Comparison of ENCODE assay signal across 17 cellular contexts in genomic region chrX:136812286-136812685, GRCh38. TPM values are rescaled to one million over a fixed set of nuclear protein-coding genes. Genes with fewer than 3 reads are reported as not detected.
DNase-seq lines count a peak whose midpoint lies in the region; ATAC-seq and TF ChIP-seq lines count a peak whose summit lies in the region.
"Had no signal": no experiment of that assay in that cellular context is flagged by ENCODE, and none has a peak within 500 bp of the region (broad histone marks: within the 10 kb centered on the region; RNA-seq: fewer than 3 reads in every experiment).

No MANE protein-coding gene starts in this region.

- H3K9ac ChIP-seq in GM23248 (no peak overlapping the region), H9 (ENCODE audit: extremely low read depth, insufficient read length, low read length) (no peak overlapping the region)
- H3K9ac ChIP-seq: BLaER1 treated with 17β-estradiol and CSF1 and Interleukin-3, amounts not matched to agents 10 nM and 100 nM had no signal

- H3F3A ChIP-seq in GM23248 (ENCODE audit: insufficient read depth), result peaks cover 7% of the 10 kb centered on the region; the same call in 1 of the 2 replicates

- no peaks in the 10 kb centered on the region for H3K36me3 Mint-ChIP-seq in H9 (ENCODE audit: insufficient read depth in 1 of 3, low read depth in 3 of 3)

- no peaks in the 10 kb centered on the region for H3K79me2 ChIP-seq in GM23248 (ENCODE audit: insufficient read depth)
- H3K79me2 ChIP-seq in H9 (ENCODE audit: insufficient read depth, low read length), result no peaks in the 10 kb centered on the region

- no peak overlapping the region for H2BK12ac ChIP-seq in H9 (ENCODE audit: insufficient read length, low read depth, low read length)

- H2BK20ac ChIP-seq in H9 (ENCODE audit: low read depth, low read length, poor library complexity, severe bottlenecking), result no peak overlapping the region

- no peaks in the 10 kb centered on the region for H3K36me3 ChIP-seq in GM23248 (ENCODE audit: low read depth)
- H3K36me3 ChIP-seq: BLaER1 treated with 17β-estradiol and CSF1 and Interleukin-3, amounts not matched to agents 10 nM and 100 nM; HAP-1 had no signal

- peaks cover 40 to 48% of the 10 kb centered on the region in 2 experiments for H3K9me3 Mint-ChIP-seq in H9

- H2AK5ac ChIP-seq in H9 (ENCODE audit: insufficient read length, low read length), result no peak overlapping the region

- H3K4me3 ChIP-seq in GM23248 (no peak overlapping the region), fibroblast of the aortic adventitia (ENCODE audit: low read depth, low read length) (no peak overlapping the region)
- H3K4me3 ChIP-seq: BLaER1 treated with 17β-estradiol and CSF1 and Interleukin-3, amounts not matched to agents 10 nM and 100 nM; HAP-1 had no signal

- no peak overlapping the region for H4K91ac ChIP-seq in H9 (ENCODE audit: insufficient read length, low read depth, low read length)

- H2BK5ac ChIP-seq in H9 (ENCODE audit: insufficient read length, low read length), result no peak overlapping the region

- H3K4ac ChIP-seq in H9 (ENCODE audit: low read depth, low read length), result no peak overlapping the region

- in situ Hi-C loops in GM23248 (cut with MboI), result no loop called here

- no peak overlapping the region for H3K4me3 Mint-ChIP-seq in H9

- no peak overlapping the region for H3K56ac ChIP-seq in H9 (ENCODE audit: insufficient read length, low read depth, low read length)

- no peaks in the 10 kb centered on the region for H3K27me3 Mint-ChIP-seq in H9 (ENCODE audit: low read depth)

- H4K20me1 ChIP-seq in GM23248 (ENCODE audit: insufficient read depth) (no peaks in the 10 kb centered on the region), H9 (ENCODE audit: control insufficient read depth, insufficient read depth, insufficient read length) (no peaks in the 10 kb centered on the region)
- H4K20me1 ChIP-seq: BLaER1 treated with 17β-estradiol and CSF1 and Interleukin-3, amounts not matched to agents 10 nM and 100 nM had no signal

- H2AFZ ChIP-seq in GM23248, result no peak overlapping the region; the same call in 1 of the 2 replicates
- no peak overlapping the region for H2AFZ ChIP-seq in H9 (ENCODE audit: low read length)

- H2BK120ac ChIP-seq in H9 (ENCODE audit: low read depth, low read length, poor library complexity, severe bottlenecking), result no peak overlapping the region

- H3K27ac ChIP-seq in GM23248 (no peak overlapping the region), H9 (ENCODE audit: insufficient read length, low read depth, low read length) (no peak overlapping the region)
- H3K27ac ChIP-seq: BLaER1 treated with 17β-estradiol and CSF1 and Interleukin-3, amounts not matched to agents 10 nM and 100 nM had no signal

- H3K79me1 ChIP-seq in H9 (ENCODE audit: insufficient read depth, low read depth, low read length, poor library complexity, severe bottlenecking), result no peaks in the 10 kb centered on the region

- H3K23ac ChIP-seq in H9 (ENCODE audit: insufficient read length, low read depth, low read length), result no peak overlapping the region

- DNase-seq in AG08395 (ENCODE audit: low spot score) (peak; percentile 6), GM23248 (peak; percentile 45), amniotic epithelial cell (ENCODE audit: low read depth) (peak; percentile 36), fibroblast of the aortic adventitia (ENCODE audit: low read depth) (peak; percentile 15), sciatic nerve (ENCODE audit: low spot score) (no peak), midbrain (lab: John Stamatoyannopoulos, UW) (no peak), H9 (no peak), SW480 (ENCODE audit: low spot score) (no peak)
- DNase-seq: NCI-H1092 treated with DMSO at 0.1 percent for 48 hours, NCI-H1694, NCI-H345, NCI-H748 treated with DMSO at 0.1 percent for 48 hours, SHP77 had no signal

- H3K27ac Mint-ChIP-seq in H9, result no peak overlapping the region

- no peaks in the 10 kb centered on the region for H3K9me2 ChIP-seq in GM23248 (ENCODE audit: insufficient read depth)

- H2BK15ac ChIP-seq in H9 (ENCODE audit: low read depth, low read length), result no peak overlapping the region

- no peak overlapping the region for H3T11ph ChIP-seq in H9 (ENCODE audit: low read length)

- H3K14ac ChIP-seq in H9 (ENCODE audit: insufficient read depth, low read length), result no peak overlapping the region

- no peak overlapping the region for H4K8ac ChIP-seq in H9 (replicated peaks; ENCODE audit: insufficient read length, low read depth, low read length)

- no peaks in the 10 kb centered on the region for H3K23me2 ChIP-seq in H9 (ENCODE audit: insufficient read length, low read depth, low read length, poor library complexity, severe bottlenecking)

- H3K4me2 ChIP-seq in GM23248 (ENCODE audit: unreplicated experiment), result no peak overlapping the region
- no peak overlapping the region for H3K4me2 ChIP-seq in H9 (ENCODE audit: insufficient read depth, insufficient read length, low read length)
- H3K4me2 ChIP-seq: BLaER1 treated with 17β-estradiol and CSF1 and Interleukin-3, amounts not matched to agents 10 nM and 100 nM had no signal

- no peak overlapping the region for H3K18ac ChIP-seq in H9 (ENCODE audit: insufficient read length, low read depth, low read length)

- no peaks in the 10 kb centered on the region for H3K27me3 ChIP-seq in GM23248 (replicated peaks; ENCODE audit: insufficient read depth)
- no peaks in the 10 kb centered on the region for H3K27me3 ChIP-seq in H9 (ENCODE audit: insufficient read depth, low read length)

- intact Hi-C loops in sciatic nerve (cut with DNase I), result no loop called here

- no peak overlapping the region for H4K5ac ChIP-seq in H9 (ENCODE audit: insufficient read length, low read depth, low read length)

- ATAC-seq in sciatic nerve, result no peak
- ATAC-seq: SK-N-SH treated with all-trans-retinoic acid at 6 μM for 48 hours had no signal

- H3K4me1 ChIP-seq in GM23248 (ENCODE audit: insufficient read depth) (peaks cover 10% of the 10 kb centered on the region), H9 (ENCODE audit: insufficient read depth, low read length) (no peaks in the 10 kb centered on the region)
- H3K4me1 ChIP-seq: BLaER1 treated with 17β-estradiol and CSF1 and Interleukin-3, amounts not matched to agents 10 nM and 100 nM; HAP-1 had no signal

- H3K9me3 ChIP-seq in GM23248 (ENCODE audit: low read depth), result no peaks in the 10 kb centered on the region
- H3K9me3 ChIP-seq in H9 (ENCODE audit: control insufficient read depth, low read depth, low read length), result peaks cover 28% of the 10 kb centered on the region
- H3K9me3 ChIP-seq: BLaER1 treated with 17β-estradiol and CSF1 and Interleukin-3, amounts not matched to agents 10 nM and 100 nM; HAP-1 had no signal

- 81 to 89% methylated on average over 1 of the region's 1 CpG for WGBS in GM23248 (ENCODE audit: low coverage in 1 of 2, low lambda C conversion rate in 2 of 2, missing lambda C conversion rate in 2 of 2), 2 experiments
- no CpG with 5 or more reads among the region's 1 CpG for WGBS in H9 (ENCODE audit: extremely low coverage, insufficient read length, low lambda C conversion rate)

- no peaks in the 10 kb centered on the region for H3K4me1 Mint-ChIP-seq in H9

- no peak for TF ChIP-seq CTCF in fibroblast of the aortic adventitia (IDR thresholded peaks at IDR 0.05; ENCODE audit: insufficient read depth, low read length)
- TF ChIP-seq CTCF in H9 (conservative IDR thresholded peaks at IDR 0.05), result no peak

RNA-seq across cellular contexts. Expression of gene ARHGEF6, which starts 31.6 kb away (rescaled TPM):
- 5.9 and 7.7 TPM in 2 replicates for total RNA-seq in GM23248 (2014; rRNA removed; shearing (Covaris generic))
- 3.6 and 4.3 TPM in 2 replicates for polyA plus RNA-seq in GM23248 (2016; fragmentation: Nextera tagmentation; extraction: Ambion mirVana)
- total RNA-seq in fibroblast of the aortic adventitia (ENCODE audit: low replicate concordance) (8.2 and 10.0 TPM in 2 replicates), sciatic nerve (30.4 TPM), H9 (2021) (3.6 and 3.7 TPM in 2 replicates)
- total RNA-seq: HT-29 had no signal

Comparison
In these comparisons a context has a peak if more than half of its experiments do, and no peak if none do; other contexts are left out.
1. DNase-seq: peak in AG08395 (single experiment), GM23248 (single experiment), amniotic epithelial cell (single experiment) and fibroblast of the aortic adventitia (single experiment); none in sciatic nerve (single experiment), midbrain (single experiment), H9 (single experiment) and SW480 (single experiment).